ENCODE assay signal across 18 cellular contexts in genomic region chr7:116215550-116215949, GRCh38. TPM values are rescaled to one million over a fixed set of nuclear protein-coding genes. Genes with fewer than 3 reads are reported as not detected.
DNase-seq lines count a peak whose midpoint lies in the region; ATAC-seq, FAIRE-seq and TF ChIP-seq lines count a peak whose summit lies in the region.
"Had no signal": no experiment of that assay in that cellular context is flagged by ENCODE, and none has a peak within 500 bp of the region (broad histone marks: within the 10 kb centered on the region; RNA-seq: fewer than 3 reads in every experiment).

No MANE protein-coding gene starts in this region.

- H3K27ac Mint-ChIP-seq in activated CD4-positive, alpha-beta T cell treated with anti-CD3 and anti-CD28 coated beads, Interleukin-2, amount 10 ng/mL, durations not matched to agents 24 days and 14 days: peak overlapping the region; percentile 56

- no peak for ATAC-seq in GM19023 (IDR thresholded peaks at IDR 0.05; ENCODE audit: unreplicated experiment)
- ATAC-seq: left cardiac atrium had no signal

- POLR2A ChIA-PET in PC-9 (lab: Charles Lee; ENCODE audit: unreplicated experiment): interaction anchor here (0.6 to 0.7 kb wide), 2 partner anchors 10 to 55 kb away, joined by 3 read pairs; no protein-coding TSS in a partner anchor

- FAIRE-seq in HTR-8/SVneo (lab: Jason Lieb, UNC): no peak

- H3K9me2 ChIP-seq in PC-9 (ENCODE audit: insufficient read depth): no peaks in the 10 kb centered on the region

- TF ChIP-seq CTCF in PC-9 (conservative IDR thresholded peaks at IDR 0.05): no peak
- TF ChIP-seq CTCF in choroid plexus epithelial cell (conservative IDR thresholded peaks at IDR 0.05; ENCODE audit: low read depth, low read length): no peak
- TF ChIP-seq CTCF in smooth muscle cell (IDR thresholded peaks at IDR 0.05; ENCODE audit: borderline replicate concordance, insufficient read depth, poor library complexity, severe bottlenecking): no peak

- no peak for DNase-seq in activated CD4-positive, alpha-beta T cell treated with anti-CD3 and anti-CD28 coated beads, Interleukin-2, amount 10 ng/mL, durations not matched to agents 24 days and 14 days
- DNase-seq in activated CD4-positive, alpha-beta T cell treated with anti-CD3 and anti-CD28 coated beads, Interleukin-2, amount 50 U/mL, for 1 hour: no peak
- DNase-seq in PC-9: no peak
- peak; percentile 60 for DNase-seq in choroid plexus epithelial cell (ENCODE audit: low read depth)
- no peak for DNase-seq in smooth muscle cell (lab: John Stamatoyannopoulos, UW; ENCODE audit: unreplicated experiment)
- DNase-seq in HTR-8/SVneo (ENCODE audit: insufficient read length, low spot score): no peak
- DNase-seq in stimulated activated CD4-positive, alpha-beta T cell treated with anti-CD3 and anti-CD28 coated beads, Interleukin-1b, Interleukin-23, amount 100 ng/mL, for 48 hours: no peak
- DNase-seq: anterior cingulate cortex; COR-L47; dermis blood vessel endothelial cell; GF-D8; hippocampal formation; KBM-7; left cardiac atrium; NCI-H146; stimulated activated CD4-positive, alpha-beta T cell treated with anti-CD3 and anti-CD28 coated beads, Interleukin-12 subunit alpha, Interleukin-12 subunit beta, amount 100 ng/mL, for 4 hours had no signal

- H3K36me3 ChIP-seq in PC-9 (ENCODE audit: low read depth) (peaks cover 38% of the 10 kb centered on the region), smooth muscle cell (ENCODE audit: low read depth) (no peaks in the 10 kb centered on the region)

- H3K9me3 Mint-ChIP-seq in activated CD4-positive, alpha-beta T cell treated with anti-CD3 and anti-CD28 coated beads, Interleukin-2, amount 10 ng/mL, durations not matched to agents 24 days and 14 days: peaks cover 3% of the 10 kb centered on the region

- no peaks in the 10 kb centered on the region for H3K27me3 ChIP-seq in PC-9 (ENCODE audit: insufficient read depth, low read depth)
- H3K27me3 ChIP-seq in smooth muscle cell (ENCODE audit: low read depth): no peaks in the 10 kb centered on the region

- CTCF ChIA-PET in PC-9 (lab: Charles Lee): no interaction called here

- WGBS in smooth muscle cell (ENCODE audit: low lambda C conversion rate): 52% methylated on average over 2 of the region's 2 CpGs

- H3K27ac ChIP-seq in PC-9 (no peak overlapping the region), smooth muscle cell (ENCODE audit: low read depth) (peak overlapping the region; percentile 96)
- H3K27ac ChIP-seq: VCaP had no signal

- H3F3A ChIP-seq in PC-9 (ENCODE audit: insufficient read depth, low read depth) (peaks cover 47% of the 10 kb centered on the region), smooth muscle cell (ENCODE audit: low read depth) (peaks cover 4% of the 10 kb centered on the region)

- peak overlapping the region; percentile 69 for H3K4me3 Mint-ChIP-seq in activated CD4-positive, alpha-beta T cell treated with anti-CD3 and anti-CD28 coated beads, Interleukin-2, amount 10 ng/mL, durations not matched to agents 24 days and 14 days

- intact Hi-C loops in activated CD4-positive, alpha-beta T cell treated with anti-CD3 and anti-CD28 coated beads, Interleukin-2, amount 10 ng/mL, durations not matched to agents 24 days and 14 days (cut with micrococcal nuclease): loop anchor here (10.0 kb wide), 2 partner anchors 799 to 1291 kb away; partner anchors contain the start of gene MDFIC
- intact Hi-C loops in PC-9 (cut with micrococcal nuclease; ENCODE audit: unreplicated experiment): no loop called here

- BruUV-seq in PC-9 (replicated peaks; lab: Mats Ljungman, UMichigan): no TSS peak

- no peaks in the 10 kb centered on the region for H3K27me3 Mint-ChIP-seq in activated CD4-positive, alpha-beta T cell treated with anti-CD3 and anti-CD28 coated beads, Interleukin-2, amount 10 ng/mL, durations not matched to agents 24 days and 14 days

- H3K9me3 ChIP-seq in PC-9 (ENCODE audit: insufficient read depth, low read depth) (peaks cover 3% of the 10 kb centered on the region; the same call in 1 of the 2 replicates), smooth muscle cell (replicated peaks; ENCODE audit: low read depth) (no peaks in the 10 kb centered on the region)

- peaks cover 63% of the 10 kb centered on the region for H3K4me1 Mint-ChIP-seq in activated CD4-positive, alpha-beta T cell treated with anti-CD3 and anti-CD28 coated beads, Interleukin-2, amount 10 ng/mL, durations not matched to agents 24 days and 14 days

- peaks cover 79% of the 10 kb centered on the region for H3K4me1 ChIP-seq in PC-9 (replicated peaks; ENCODE audit: insufficient read depth)
- H3K4me1 ChIP-seq in smooth muscle cell (ENCODE audit: low read depth): peaks cover 23% of the 10 kb centered on the region

- peak overlapping the region; percentile 74; the same call in 1 of the 2 replicates for H3K4me2 ChIP-seq in PC-9
- H3K4me2 ChIP-seq in smooth muscle cell: no peak overlapping the region

- H4K20me1 ChIP-seq in PC-9 (ENCODE audit: insufficient read depth): peaks cover 37% of the 10 kb centered on the region
- peaks cover 88% of the 10 kb centered on the region for H4K20me1 ChIP-seq in smooth muscle cell (ENCODE audit: low read depth)

- H3K79me2 ChIP-seq in PC-9 (ENCODE audit: low read depth) (peaks cover 92% of the 10 kb centered on the region), smooth muscle cell (ENCODE audit: low read depth) (peaks cover 90% of the 10 kb centered on the region)

- peaks cover 19% of the 10 kb centered on the region for H3K36me3 Mint-ChIP-seq in activated CD4-positive, alpha-beta T cell treated with anti-CD3 and anti-CD28 coated beads, Interleukin-2, amount 10 ng/mL, durations not matched to agents 24 days and 14 days (ENCODE audit: low read depth)

- no peak overlapping the region for H3K9ac ChIP-seq in smooth muscle cell (ENCODE audit: low read depth)

- H2AFZ ChIP-seq in PC-9 (no peak overlapping the region), smooth muscle cell (ENCODE audit: low read depth) (no peak overlapping the region)

- no peak overlapping the region for H3K4me3 ChIP-seq in PC-9
- no peak overlapping the region for H3K4me3 ChIP-seq in choroid plexus epithelial cell (ENCODE audit: low read depth, low read length)
- H3K4me3 ChIP-seq in smooth muscle cell: no peak overlapping the region

RNA-seq across cellular contexts. Expression of gene TES, which starts 5.2 kb away (rescaled TPM):
- total RNA-seq in activated CD4-positive, alpha-beta T cell treated with anti-CD3 and anti-CD28 coated beads, Interleukin-2, amount 10 ng/mL, durations not matched to agents 24 days and 14 days: 41.2 and 47.1 TPM in 2 replicates
- 210 and 306 TPM in 2 replicates for total RNA-seq in PC-9 (2021)
- 149 and 167 TPM in 2 replicates for total RNA-seq in smooth muscle cell
- 74.6 and 107 TPM in 2 replicates for polyA plus RNA-seq in smooth muscle cell
